ENCODE assay signal across 1 cellular context in genomic region chr9:134135343-134136116, GRCh38.
TF ChIP-seq lines count a peak whose summit lies in the region.

WDR5 (plus strand) TSS chr9:134136082; CDS start chr9:134139878, 3,796 bp downstream.

TF ChIP-seq in HepG2, 621 proteins besides CTCF, POLR2A, EP300 and RAD21 (continued from another document and continues in another):
- TF ChIP-seq AHDC1 (CRISPR knock-in tag; IDR thresholded peaks at IDR 0.05; ENCODE audit: borderline replicate concordance) (no peak), PREB (CRISPR knock-in tag; IDR thresholded peaks at IDR 0.05) (no peak), ZNF264 (CRISPR knock-in tag; IDR thresholded peaks at IDR 0.05) (no peak), ZNF580 (CRISPR knock-in tag; IDR thresholded peaks at IDR 0.05; ENCODE audit: borderline replicate concordance, low read depth) (no peak; the same call in 1 of the 2 replicates), ZNF614 (CRISPR knock-in tag; IDR thresholded peaks at IDR 0.05; ENCODE audit: borderline replicate concordance) (0 out of 2 replicates have a peak, but pooled peaks have one; percentile 20), HCFC1 (IDR thresholded peaks at IDR 0.05; ENCODE audit: low read depth, low read length) (no peak), ZNF33B (CRISPR knock-in tag; IDR thresholded peaks at IDR 0.05) (no peak), RXRB (CRISPR knock-in tag; IDR thresholded peaks at IDR 0.05; ENCODE audit: borderline replicate concordance) (0 out of 2 replicates have a peak, but pooled peaks have one; percentile 5), MEF2D (CRISPR knock-in tag; IDR thresholded peaks at IDR 0.05) (peak; percentile 50), HMGXB3 (CRISPR knock-in tag; IDR thresholded peaks at IDR 0.05; ENCODE audit: borderline replicate concordance) (no peak; the same call in 1 of the 2 replicates), ZNF781 (CRISPR knock-in tag; IDR thresholded peaks at IDR 0.05; ENCODE audit: borderline replicate concordance, not compliant biosample characterization) (no peak), ETV6 (CRISPR knock-in tag; conservative IDR thresholded peaks at IDR 0.05) (peak; percentile 46; the same call in 1 of the 2 replicates), CEBPZ (IDR thresholded peaks at IDR 0.05; ENCODE audit: low read length) (no peak), RELA (CRISPR knock-in tag; IDR thresholded peaks at IDR 0.05) (no peak), DRAP1 (CRISPR knock-in tag; IDR thresholded peaks at IDR 0.05) (no peak; the same call in 1 of the 2 replicates), MED13 (CRISPR knock-in tag; IDR thresholded peaks at IDR 0.05) (no peak), ZNF543 (CRISPR knock-in tag; IDR thresholded peaks at IDR 0.05) (no peak), SETDB1 (CRISPR knock-in tag; IDR thresholded peaks at IDR 0.05; ENCODE audit: borderline replicate concordance) (no peak), ZNF773 (CRISPR knock-in tag; IDR thresholded peaks at IDR 0.05; ENCODE audit: borderline replicate concordance) (no peak), KDM1A (CRISPR knock-in tag; IDR thresholded peaks at IDR 0.05) (no peak), FOXJ3 (CRISPR knock-in tag; IDR thresholded peaks at IDR 0.05; ENCODE audit: borderline replicate concordance) (no peak), TCF7 (IDR thresholded peaks at IDR 0.05; ENCODE audit: low read depth) (no peak), ZNF776 (CRISPR knock-in tag; IDR thresholded peaks at IDR 0.05) (no peak; the same call in 1 of the 2 replicates), MED1 (CRISPR knock-in tag; IDR thresholded peaks at IDR 0.05) (no peak), GZF1 (CRISPR knock-in tag; IDR thresholded peaks at IDR 0.05) (no peak), FOSL1 (CRISPR knock-in tag; IDR thresholded peaks at IDR 0.05; ENCODE audit: borderline replicate concordance) (no peak), ZNF572 (CRISPR knock-in tag; IDR thresholded peaks at IDR 0.05) (no peak), ZNF441 (CRISPR knock-in tag; IDR thresholded peaks at IDR 0.05; ENCODE audit: borderline replicate concordance) (no peak), HDAC2 (CRISPR knock-in tag; IDR thresholded peaks at IDR 0.05) (no peak; the same call in 1 of the 2 replicates), SRSF4 (IDR thresholded peaks at IDR 0.05; ENCODE audit: low read depth, low read length, poor library complexity, severe bottlenecking) (no peak), RFX1 (IDR thresholded peaks at IDR 0.05) (no peak), SMARCC2 (IDR thresholded peaks at IDR 0.05) (no peak), BORCS8-MEF2B (CRISPR knock-in tag; IDR thresholded peaks at IDR 0.05) (no peak), LBX2 (CRISPR knock-in tag; IDR thresholded peaks at IDR 0.05; ENCODE audit: borderline replicate concordance) (no peak), ZNF75D (CRISPR knock-in tag; IDR thresholded peaks at IDR 0.05; ENCODE audit: borderline replicate concordance) (no peak), ZNF629 (CRISPR knock-in tag; conservative IDR thresholded peaks at IDR 0.05) (no peak), FOXK2 (IDR thresholded peaks at IDR 0.05) (no peak), ZNF205 (CRISPR knock-in tag; IDR thresholded peaks at IDR 0.05) (0 out of 2 replicates have a peak, but pooled peaks have one; percentile 18), PAX8 (CRISPR knock-in tag; IDR thresholded peaks at IDR 0.05; ENCODE audit: borderline replicate concordance) (no peak), REPIN1 (CRISPR knock-in tag; IDR thresholded peaks at IDR 0.05; ENCODE audit: borderline replicate concordance, low read depth) (no peak), KDM5A (IDR thresholded peaks at IDR 0.05; ENCODE audit: borderline replicate concordance, low read length) (peak; percentile 79; the same call in 1 of the 2 replicates), PHF20 (CRISPR knock-in tag; IDR thresholded peaks at IDR 0.05) (peak; percentile 65), CREM (IDR thresholded peaks at IDR 0.05) (no peak), CREM (CRISPR knock-in tag; IDR thresholded peaks at IDR 0.05) (no peak), POLR2G (IDR thresholded peaks at IDR 0.05; ENCODE audit: low read depth, low read length) (peak; percentile 76), STAT6 (CRISPR knock-in tag; IDR thresholded peaks at IDR 0.05; ENCODE audit: borderline replicate concordance) (no peak; the same call in 1 of the 2 replicates), SMAD3 (CRISPR knock-in tag; IDR thresholded peaks at IDR 0.05) (0 out of 2 replicates have a peak, but pooled peaks have one; percentile 62), SRSF1 (optimal IDR thresholded peaks at IDR 0.05; ENCODE audit: low read depth, low read length) (peak; percentile 63)
